ENCODE assay signal across 1 cellular context in genomic region chr16:75464130-75464918, GRCh38.
TF ChIP-seq lines count a peak whose summit lies in the region.

A gene with protein sequence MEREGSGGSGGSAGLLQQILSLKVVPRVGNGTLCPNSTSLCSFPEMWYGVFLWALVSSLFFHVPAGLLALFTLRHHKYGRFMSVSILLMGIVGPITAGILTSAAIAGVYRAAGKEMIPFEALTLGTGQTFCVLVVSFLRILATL (minus strand): TSS chr16:75464689. CDS start chr16:75464600, 89 bp downstream.

TF ChIP-seq in K562, 482 proteins besides CTCF, POLR2A, EP300 and RAD21 (continued from another document and continues in another):
- TF ChIP-seq, protein P1, sequence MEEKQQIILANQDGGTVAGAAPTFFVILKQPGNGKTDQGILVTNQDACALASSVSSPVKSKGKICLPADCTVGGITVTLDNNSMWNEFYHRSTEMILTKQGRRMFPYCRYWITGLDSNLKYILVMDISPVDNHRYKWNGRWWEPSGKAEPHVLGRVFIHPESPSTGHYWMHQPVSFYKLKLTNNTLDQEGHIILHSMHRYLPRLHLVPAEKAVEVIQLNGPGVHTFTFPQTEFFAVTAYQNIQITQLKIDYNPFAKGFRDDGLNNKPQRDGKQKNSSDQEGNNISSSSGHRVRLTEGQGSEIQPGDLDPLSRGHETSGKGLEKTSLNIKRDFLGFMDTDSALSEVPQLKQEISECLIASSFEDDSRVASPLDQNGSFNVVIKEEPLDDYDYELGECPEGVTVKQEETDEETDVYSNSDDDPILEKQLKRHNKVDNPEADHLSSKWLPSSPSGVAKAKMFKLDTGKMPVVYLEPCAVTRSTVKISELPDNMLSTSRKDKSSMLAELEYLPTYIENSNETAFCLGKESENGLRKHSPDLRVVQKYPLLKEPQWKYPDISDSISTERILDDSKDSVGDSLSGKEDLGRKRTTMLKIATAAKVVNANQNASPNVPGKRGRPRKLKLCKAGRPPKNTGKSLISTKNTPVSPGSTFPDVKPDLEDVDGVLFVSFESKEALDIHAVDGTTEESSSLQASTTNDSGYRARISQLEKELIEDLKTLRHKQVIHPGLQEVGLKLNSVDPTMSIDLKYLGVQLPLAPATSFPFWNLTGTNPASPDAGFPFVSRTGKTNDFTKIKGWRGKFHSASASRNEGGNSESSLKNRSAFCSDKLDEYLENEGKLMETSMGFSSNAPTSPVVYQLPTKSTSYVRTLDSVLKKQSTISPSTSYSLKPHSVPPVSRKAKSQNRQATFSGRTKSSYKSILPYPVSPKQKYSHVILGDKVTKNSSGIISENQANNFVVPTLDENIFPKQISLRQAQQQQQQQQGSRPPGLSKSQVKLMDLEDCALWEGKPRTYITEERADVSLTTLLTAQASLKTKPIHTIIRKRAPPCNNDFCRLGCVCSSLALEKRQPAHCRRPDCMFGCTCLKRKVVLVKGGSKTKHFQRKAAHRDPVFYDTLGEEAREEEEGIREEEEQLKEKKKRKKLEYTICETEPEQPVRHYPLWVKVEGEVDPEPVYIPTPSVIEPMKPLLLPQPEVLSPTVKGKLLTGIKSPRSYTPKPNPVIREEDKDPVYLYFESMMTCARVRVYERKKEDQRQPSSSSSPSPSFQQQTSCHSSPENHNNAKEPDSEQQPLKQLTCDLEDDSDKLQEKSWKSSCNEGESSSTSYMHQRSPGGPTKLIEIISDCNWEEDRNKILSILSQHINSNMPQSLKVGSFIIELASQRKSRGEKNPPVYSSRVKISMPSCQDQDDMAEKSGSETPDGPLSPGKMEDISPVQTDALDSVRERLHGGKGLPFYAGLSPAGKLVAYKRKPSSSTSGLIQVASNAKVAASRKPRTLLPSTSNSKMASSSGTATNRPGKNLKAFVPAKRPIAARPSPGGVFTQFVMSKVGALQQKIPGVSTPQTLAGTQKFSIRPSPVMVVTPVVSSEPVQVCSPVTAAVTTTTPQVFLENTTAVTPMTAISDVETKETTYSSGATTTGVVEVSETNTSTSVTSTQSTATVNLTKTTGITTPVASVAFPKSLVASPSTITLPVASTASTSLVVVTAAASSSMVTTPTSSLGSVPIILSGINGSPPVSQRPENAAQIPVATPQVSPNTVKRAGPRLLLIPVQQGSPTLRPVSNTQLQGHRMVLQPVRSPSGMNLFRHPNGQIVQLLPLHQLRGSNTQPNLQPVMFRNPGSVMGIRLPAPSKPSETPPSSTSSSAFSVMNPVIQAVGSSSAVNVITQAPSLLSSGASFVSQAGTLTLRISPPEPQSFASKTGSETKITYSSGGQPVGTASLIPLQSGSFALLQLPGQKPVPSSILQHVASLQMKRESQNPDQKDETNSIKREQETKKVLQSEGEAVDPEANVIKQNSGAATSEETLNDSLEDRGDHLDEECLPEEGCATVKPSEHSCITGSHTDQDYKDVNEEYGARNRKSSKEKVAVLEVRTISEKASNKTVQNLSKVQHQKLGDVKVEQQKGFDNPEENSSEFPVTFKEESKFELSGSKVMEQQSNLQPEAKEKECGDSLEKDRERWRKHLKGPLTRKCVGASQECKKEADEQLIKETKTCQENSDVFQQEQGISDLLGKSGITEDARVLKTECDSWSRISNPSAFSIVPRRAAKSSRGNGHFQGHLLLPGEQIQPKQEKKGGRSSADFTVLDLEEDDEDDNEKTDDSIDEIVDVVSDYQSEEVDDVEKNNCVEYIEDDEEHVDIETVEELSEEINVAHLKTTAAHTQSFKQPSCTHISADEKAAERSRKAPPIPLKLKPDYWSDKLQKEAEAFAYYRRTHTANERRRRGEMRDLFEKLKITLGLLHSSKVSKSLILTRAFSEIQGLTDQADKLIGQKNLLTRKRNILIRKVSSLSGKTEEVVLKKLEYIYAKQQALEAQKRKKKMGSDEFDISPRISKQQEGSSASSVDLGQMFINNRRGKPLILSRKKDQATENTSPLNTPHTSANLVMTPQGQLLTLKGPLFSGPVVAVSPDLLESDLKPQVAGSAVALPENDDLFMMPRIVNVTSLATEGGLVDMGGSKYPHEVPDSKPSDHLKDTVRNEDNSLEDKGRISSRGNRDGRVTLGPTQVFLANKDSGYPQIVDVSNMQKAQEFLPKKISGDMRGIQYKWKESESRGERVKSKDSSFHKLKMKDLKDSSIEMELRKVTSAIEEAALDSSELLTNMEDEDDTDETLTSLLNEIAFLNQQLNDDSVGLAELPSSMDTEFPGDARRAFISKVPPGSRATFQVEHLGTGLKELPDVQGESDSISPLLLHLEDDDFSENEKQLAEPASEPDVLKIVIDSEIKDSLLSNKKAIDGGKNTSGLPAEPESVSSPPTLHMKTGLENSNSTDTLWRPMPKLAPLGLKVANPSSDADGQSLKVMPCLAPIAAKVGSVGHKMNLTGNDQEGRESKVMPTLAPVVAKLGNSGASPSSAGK (IDR thresholded peaks at IDR 0.05): no peak
- TF ChIP-seq HEY1 (CRISPR knock-in tag; IDR thresholded peaks at IDR 0.05; ENCODE audit: borderline replicate concordance): no peak
- no peak for TF ChIP-seq RBM14 (IDR thresholded peaks at IDR 0.05; ENCODE audit: borderline replicate concordance, insufficient read depth, low read depth, low read length)
- peak; percentile 72 for TF ChIP-seq CHD2 (IDR thresholded peaks at IDR 0.05; ENCODE audit: low read depth, low read length)
- peak; percentile 88 for TF ChIP-seq CEBPB (tag; IDR thresholded peaks at IDR 0.05)
- no peak for TF ChIP-seq DDX20 (tag; IDR thresholded peaks at IDR 0.05; ENCODE audit: low read depth)
- peak; percentile 86 for TF ChIP-seq NFYB (IDR thresholded peaks at IDR 0.05; ENCODE audit: extremely low read depth, insufficient read length)
- TF ChIP-seq GTF2F1 (IDR thresholded peaks at IDR 0.05; ENCODE audit: low read depth, low read length): no peak
- no peak for TF ChIP-seq ZNF589 (CRISPR knock-in tag; IDR thresholded peaks at IDR 0.05; ENCODE audit: low read depth)
- TF ChIP-seq ZNF134 (CRISPR knock-in tag; conservative IDR thresholded peaks at IDR 0.05): peak; percentile 58; the same call in 1 of the 2 replicates
- no peak for TF ChIP-seq PHB2 (IDR thresholded peaks at IDR 0.05; ENCODE audit: low read depth)
- no peak for TF ChIP-seq ZNF583 (CRISPR knock-in tag; IDR thresholded peaks at IDR 0.05)
- TF ChIP-seq ZNF707 (CRISPR knock-in tag; conservative IDR thresholded peaks at IDR 0.05): no peak
- peak; percentile 86 for TF ChIP-seq GMEB1 (CRISPR knock-in tag; IDR thresholded peaks at IDR 0.05)
- peak; percentile 82; the same call in 1 of the 2 replicates for TF ChIP-seq KAT7 (CRISPR knock-in tag; IDR thresholded peaks at IDR 0.05; ENCODE audit: borderline replicate concordance)
- TF ChIP-seq, protein P2, sequence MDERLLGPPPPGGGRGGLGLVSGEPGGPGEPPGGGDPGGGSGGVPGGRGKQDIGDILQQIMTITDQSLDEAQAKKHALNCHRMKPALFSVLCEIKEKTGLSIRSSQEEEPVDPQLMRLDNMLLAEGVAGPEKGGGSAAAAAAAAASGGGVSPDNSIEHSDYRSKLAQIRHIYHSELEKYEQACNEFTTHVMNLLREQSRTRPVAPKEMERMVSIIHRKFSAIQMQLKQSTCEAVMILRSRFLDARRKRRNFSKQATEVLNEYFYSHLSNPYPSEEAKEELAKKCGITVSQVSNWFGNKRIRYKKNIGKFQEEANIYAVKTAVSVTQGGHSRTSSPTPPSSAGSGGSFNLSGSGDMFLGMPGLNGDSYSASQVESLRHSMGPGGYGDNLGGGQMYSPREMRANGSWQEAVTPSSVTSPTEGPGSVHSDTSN (CRISPR knock-in tag; IDR thresholded peaks at IDR 0.05; ENCODE audit: low read depth): peak; percentile 53; the same call in 1 of the 2 replicates
- TF ChIP-seq, protein P2 (tag; conservative IDR thresholded peaks at IDR 0.05; ENCODE audit: low read depth): peak; percentile 92
- TF ChIP-seq ZNF121 (CRISPR knock-in tag; conservative IDR thresholded peaks at IDR 0.05): no peak
- TF ChIP-seq POLR2G (IDR thresholded peaks at IDR 0.05; ENCODE audit: low read depth, low read length): peak; percentile 99
- TF ChIP-seq HDAC2 (IDR thresholded peaks at IDR 0.05): no peak
- TF ChIP-seq, protein P3, sequence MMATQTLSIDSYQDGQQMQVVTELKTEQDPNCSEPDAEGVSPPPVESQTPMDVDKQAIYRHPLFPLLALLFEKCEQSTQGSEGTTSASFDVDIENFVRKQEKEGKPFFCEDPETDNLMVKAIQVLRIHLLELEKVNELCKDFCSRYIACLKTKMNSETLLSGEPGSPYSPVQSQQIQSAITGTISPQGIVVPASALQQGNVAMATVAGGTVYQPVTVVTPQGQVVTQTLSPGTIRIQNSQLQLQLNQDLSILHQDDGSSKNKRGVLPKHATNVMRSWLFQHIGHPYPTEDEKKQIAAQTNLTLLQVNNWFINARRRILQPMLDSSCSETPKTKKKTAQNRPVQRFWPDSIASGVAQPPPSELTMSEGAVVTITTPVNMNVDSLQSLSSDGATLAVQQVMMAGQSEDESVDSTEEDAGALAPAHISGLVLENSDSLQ (IDR thresholded peaks at IDR 0.05): peak; percentile 98
- TF ChIP-seq ZBTB17 (CRISPR knock-in tag; IDR thresholded peaks at IDR 0.05): peak; percentile 57; the same call in 1 of the 2 replicates
- no peak for TF ChIP-seq KLF13 (tag; IDR thresholded peaks at IDR 0.05; ENCODE audit: borderline replicate concordance, low read depth)
- TF ChIP-seq POLR3G (IDR thresholded peaks at IDR 0.05; ENCODE audit: extremely low read depth, insufficient read length, insufficient replicate concordance): no peak
- no peak for TF ChIP-seq EHMT2 (IDR thresholded peaks at IDR 0.05)
- TF ChIP-seq, protein P4, sequence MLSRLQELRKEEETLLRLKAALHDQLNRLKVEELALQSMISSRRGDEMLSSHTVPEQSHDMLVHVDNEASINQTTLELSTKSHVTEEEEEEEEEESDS (CRISPR knock-in tag; IDR thresholded peaks at IDR 0.05): no peak
- no peak for TF ChIP-seq MLX (CRISPR knock-in tag; conservative IDR thresholded peaks at IDR 0.05)
- TF ChIP-seq CEBPG (CRISPR knock-in tag; IDR thresholded peaks at IDR 0.05): peak; percentile 54; the same call in 1 of the 2 replicates
- TF ChIP-seq CEBPG (tag; conservative IDR thresholded peaks at IDR 0.05 in 1 of 2, IDR thresholded peaks at IDR 0.05 in 1 of 2): peak in 1 of 2 experiments; percentile 43; a peak in 1 of 4 replicates
- no peak for TF ChIP-seq GTF2E2 (tag; IDR thresholded peaks at IDR 0.05)
- no peak for TF ChIP-seq ZNF766 (CRISPR knock-in tag; conservative IDR thresholded peaks at IDR 0.05)
- TF ChIP-seq E2F5 (CRISPR knock-in tag; IDR thresholded peaks at IDR 0.05): no peak
- TF ChIP-seq, protein P5, sequence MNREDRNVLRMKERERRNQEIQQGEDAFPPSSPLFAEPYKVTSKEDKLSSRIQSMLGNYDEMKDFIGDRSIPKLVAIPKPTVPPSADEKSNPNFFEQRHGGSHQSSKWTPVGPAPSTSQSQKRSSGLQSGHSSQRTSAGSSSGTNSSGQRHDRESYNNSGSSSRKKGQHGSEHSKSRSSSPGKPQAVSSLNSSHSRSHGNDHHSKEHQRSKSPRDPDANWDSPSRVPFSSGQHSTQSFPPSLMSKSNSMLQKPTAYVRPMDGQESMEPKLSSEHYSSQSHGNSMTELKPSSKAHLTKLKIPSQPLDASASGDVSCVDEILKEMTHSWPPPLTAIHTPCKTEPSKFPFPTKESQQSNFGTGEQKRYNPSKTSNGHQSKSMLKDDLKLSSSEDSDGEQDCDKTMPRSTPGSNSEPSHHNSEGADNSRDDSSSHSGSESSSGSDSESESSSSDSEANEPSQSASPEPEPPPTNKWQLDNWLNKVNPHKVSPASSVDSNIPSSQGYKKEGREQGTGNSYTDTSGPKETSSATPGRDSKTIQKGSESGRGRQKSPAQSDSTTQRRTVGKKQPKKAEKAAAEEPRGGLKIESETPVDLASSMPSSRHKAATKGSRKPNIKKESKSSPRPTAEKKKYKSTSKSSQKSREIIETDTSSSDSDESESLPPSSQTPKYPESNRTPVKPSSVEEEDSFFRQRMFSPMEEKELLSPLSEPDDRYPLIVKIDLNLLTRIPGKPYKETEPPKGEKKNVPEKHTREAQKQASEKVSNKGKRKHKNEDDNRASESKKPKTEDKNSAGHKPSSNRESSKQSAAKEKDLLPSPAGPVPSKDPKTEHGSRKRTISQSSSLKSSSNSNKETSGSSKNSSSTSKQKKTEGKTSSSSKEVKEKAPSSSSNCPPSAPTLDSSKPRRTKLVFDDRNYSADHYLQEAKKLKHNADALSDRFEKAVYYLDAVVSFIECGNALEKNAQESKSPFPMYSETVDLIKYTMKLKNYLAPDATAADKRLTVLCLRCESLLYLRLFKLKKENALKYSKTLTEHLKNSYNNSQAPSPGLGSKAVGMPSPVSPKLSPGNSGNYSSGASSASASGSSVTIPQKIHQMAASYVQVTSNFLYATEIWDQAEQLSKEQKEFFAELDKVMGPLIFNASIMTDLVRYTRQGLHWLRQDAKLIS (CRISPR knock-in tag; IDR thresholded peaks at IDR 0.05): 0 out of 2 replicates have a peak, but pooled peaks have one; percentile 67
- no peak for TF ChIP-seq ERF (CRISPR knock-in tag; IDR thresholded peaks at IDR 0.05)
- TF ChIP-seq GTF2A2 (tag; IDR thresholded peaks at IDR 0.05): no peak
